1 cellular context compared by ENCODE assay signal in the genomic region with DNA sequence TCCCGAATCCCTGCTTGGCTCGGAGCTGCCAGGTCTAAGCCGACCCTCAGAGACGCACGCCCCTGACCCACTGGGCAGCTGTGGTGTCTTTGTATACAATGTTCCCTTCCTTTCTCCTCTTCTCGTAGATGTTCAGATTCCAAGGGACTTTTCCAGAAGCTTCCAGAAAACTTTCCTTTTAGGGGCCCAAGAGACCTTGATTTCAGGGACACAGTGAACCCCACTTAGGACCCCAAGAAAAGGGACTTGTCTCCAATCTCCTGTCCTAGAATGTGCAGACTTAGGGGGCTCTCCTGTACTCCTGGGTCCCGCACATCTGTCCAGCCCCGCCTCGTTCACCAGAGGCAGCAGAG.
TF ChIP-seq lines count a peak whose summit lies in the region.

No MANE protein-coding gene starts in this region.

TF ChIP-seq in SK-N-SH treated with all-trans-retinoic acid at 6 μM for 48 hours, 23 proteins besides CTCF, POLR2A, EP300 and RAD21 (continued from another document):
- TF ChIP-seq, protein P1, sequence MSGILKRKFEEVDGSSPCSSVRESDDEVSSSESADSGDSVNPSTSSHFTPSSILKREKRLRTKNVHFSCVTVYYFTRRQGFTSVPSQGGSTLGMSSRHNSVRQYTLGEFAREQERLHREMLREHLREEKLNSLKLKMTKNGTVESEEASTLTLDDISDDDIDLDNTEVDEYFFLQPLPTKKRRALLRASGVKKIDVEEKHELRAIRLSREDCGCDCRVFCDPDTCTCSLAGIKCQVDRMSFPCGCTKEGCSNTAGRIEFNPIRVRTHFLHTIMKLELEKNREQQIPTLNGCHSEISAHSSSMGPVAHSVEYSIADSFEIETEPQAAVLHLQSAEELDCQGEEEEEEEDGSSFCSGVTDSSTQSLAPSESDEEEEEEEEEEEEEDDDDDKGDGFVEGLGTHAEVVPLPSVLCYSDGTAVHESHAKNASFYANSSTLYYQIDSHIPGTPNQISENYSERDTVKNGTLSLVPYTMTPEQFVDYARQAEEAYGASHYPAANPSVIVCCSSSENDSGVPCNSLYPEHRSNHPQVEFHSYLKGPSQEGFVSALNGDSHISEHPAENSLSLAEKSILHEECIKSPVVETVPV (CRISPR knock-in tag; IDR thresholded peaks at IDR 0.05), result no peak
- TF ChIP-seq, protein P2, sequence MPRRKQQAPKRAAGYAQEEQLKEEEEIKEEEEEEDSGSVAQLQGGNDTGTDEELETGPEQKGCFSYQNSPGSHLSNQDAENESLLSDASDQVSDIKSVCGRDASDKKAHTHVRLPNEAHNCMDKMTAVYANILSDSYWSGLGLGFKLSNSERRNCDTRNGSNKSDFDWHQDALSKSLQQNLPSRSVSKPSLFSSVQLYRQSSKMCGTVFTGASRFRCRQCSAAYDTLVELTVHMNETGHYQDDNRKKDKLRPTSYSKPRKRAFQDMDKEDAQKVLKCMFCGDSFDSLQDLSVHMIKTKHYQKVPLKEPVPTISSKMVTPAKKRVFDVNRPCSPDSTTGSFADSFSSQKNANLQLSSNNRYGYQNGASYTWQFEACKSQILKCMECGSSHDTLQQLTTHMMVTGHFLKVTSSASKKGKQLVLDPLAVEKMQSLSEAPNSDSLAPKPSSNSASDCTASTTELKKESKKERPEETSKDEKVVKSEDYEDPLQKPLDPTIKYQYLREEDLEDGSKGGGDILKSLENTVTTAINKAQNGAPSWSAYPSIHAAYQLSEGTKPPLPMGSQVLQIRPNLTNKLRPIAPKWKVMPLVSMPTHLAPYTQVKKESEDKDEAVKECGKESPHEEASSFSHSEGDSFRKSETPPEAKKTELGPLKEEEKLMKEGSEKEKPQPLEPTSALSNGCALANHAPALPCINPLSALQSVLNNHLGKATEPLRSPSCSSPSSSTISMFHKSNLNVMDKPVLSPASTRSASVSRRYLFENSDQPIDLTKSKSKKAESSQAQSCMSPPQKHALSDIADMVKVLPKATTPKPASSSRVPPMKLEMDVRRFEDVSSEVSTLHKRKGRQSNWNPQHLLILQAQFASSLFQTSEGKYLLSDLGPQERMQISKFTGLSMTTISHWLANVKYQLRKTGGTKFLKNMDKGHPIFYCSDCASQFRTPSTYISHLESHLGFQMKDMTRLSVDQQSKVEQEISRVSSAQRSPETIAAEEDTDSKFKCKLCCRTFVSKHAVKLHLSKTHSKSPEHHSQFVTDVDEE (CRISPR knock-in tag; IDR thresholded peaks at IDR 0.05), result no peak
- TF ChIP-seq, protein P3, sequence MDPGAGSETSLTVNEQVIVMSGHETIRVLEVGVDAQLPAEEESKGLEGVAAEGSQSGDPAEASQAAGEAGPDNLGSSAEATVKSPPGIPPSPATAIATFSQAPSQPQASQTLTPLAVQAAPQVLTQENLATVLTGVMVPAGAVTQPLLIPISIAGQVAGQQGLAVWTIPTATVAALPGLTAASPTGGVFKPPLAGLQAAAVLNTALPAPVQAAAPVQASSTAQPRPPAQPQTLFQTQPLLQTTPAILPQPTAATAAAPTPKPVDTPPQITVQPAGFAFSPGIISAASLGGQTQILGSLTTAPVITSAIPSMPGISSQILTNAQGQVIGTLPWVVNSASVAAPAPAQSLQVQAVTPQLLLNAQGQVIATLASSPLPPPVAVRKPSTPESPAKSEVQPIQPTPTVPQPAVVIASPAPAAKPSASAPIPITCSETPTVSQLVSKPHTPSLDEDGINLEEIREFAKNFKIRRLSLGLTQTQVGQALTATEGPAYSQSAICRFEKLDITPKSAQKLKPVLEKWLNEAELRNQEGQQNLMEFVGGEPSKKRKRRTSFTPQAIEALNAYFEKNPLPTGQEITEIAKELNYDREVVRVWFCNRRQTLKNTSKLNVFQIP (CRISPR knock-in tag; IDR thresholded peaks at IDR 0.05; ENCODE audit: borderline replicate concordance, low read depth), result no peak
